3 cellular contexts compared by ENCODE assay signal in genomic region chr12:73341559-73342247, GRCh38.
TF ChIP-seq lines count a peak whose summit lies in the region.

No MANE protein-coding gene starts in this region.

TF ChIP-seq in liver, 16 proteins besides CTCF, POLR2A, EP300 and RAD21:
- peak; percentile 45 for TF ChIP-seq SP1 (IDR thresholded peaks at IDR 0.05)
- peak; percentile 26 for TF ChIP-seq MAX (IDR thresholded peaks at IDR 0.05)
- no peak for TF ChIP-seq NR2F2 (IDR thresholded peaks at IDR 0.05)
- TF ChIP-seq EGR1 (IDR thresholded peaks at IDR 0.05; ENCODE audit: low read depth in 2 of 2), result no peak
- TF ChIP-seq JUND (IDR thresholded peaks at IDR 0.05), result peak in 1 of 2 donors; percentile 50
- TF ChIP-seq YY1 (IDR thresholded peaks at IDR 0.05), result peak; percentile 60
- no peak for TF ChIP-seq TAF1 (conservative IDR thresholded peaks at IDR 0.05)
- peak; percentile 61 for TF ChIP-seq FOXA1 (IDR thresholded peaks at IDR 0.05)
- TF ChIP-seq FOXA2 (IDR thresholded peaks at IDR 0.05), result peak; percentile 78
- peak; percentile 43 for TF ChIP-seq REST (IDR thresholded peaks at IDR 0.05)
- TF ChIP-seq ATF3 (IDR thresholded peaks at IDR 0.05), result no peak
- peak; percentile 46 to 71 for TF ChIP-seq HNF4A (conservative IDR thresholded peaks at IDR 0.05)
- TF ChIP-seq RXRA (IDR thresholded peaks at IDR 0.05), result peak; percentile 58 to 78
- TF ChIP-seq GABPA (IDR thresholded peaks at IDR 0.05 in 1 of 2, conservative IDR thresholded peaks at IDR 0.05 in 1 of 2), result no peak
- no peak for TF ChIP-seq HNF4G (IDR thresholded peaks at IDR 0.05)
- peak; percentile 59 for TF ChIP-seq ZBTB33 (IDR thresholded peaks at IDR 0.05)

TF ChIP-seq in HepG2, 621 proteins besides CTCF, POLR2A, EP300 and RAD21:
- TF ChIP-seq MYNN (CRISPR knock-in tag; IDR thresholded peaks at IDR 0.05; ENCODE audit: low read depth) (no peak), ZNF562 (CRISPR knock-in tag; IDR thresholded peaks at IDR 0.05; ENCODE audit: borderline replicate concordance) (no peak), ZBTB46 (CRISPR knock-in tag; IDR thresholded peaks at IDR 0.05; ENCODE audit: borderline replicate concordance) (no peak), PHF8 (CRISPR knock-in tag; IDR thresholded peaks at IDR 0.05) (no peak), SKIL (CRISPR knock-in tag; IDR thresholded peaks at IDR 0.05; ENCODE audit: borderline replicate concordance) (no peak), ZNF124 (CRISPR knock-in tag; IDR thresholded peaks at IDR 0.05) (no peak), ZNF451 (CRISPR knock-in tag; IDR thresholded peaks at IDR 0.05) (no peak), ZNF430 (CRISPR knock-in tag; IDR thresholded peaks at IDR 0.05) (no peak), FIP1L1 (IDR thresholded peaks at IDR 0.05; ENCODE audit: borderline replicate concordance, insufficient read depth, low read depth, low read length) (no peak), ATM (IDR thresholded peaks at IDR 0.05; ENCODE audit: borderline replicate concordance) (no peak), ZNF232 (CRISPR knock-in tag; IDR thresholded peaks at IDR 0.05; ENCODE audit: borderline replicate concordance) (no peak), ZBTB7B (CRISPR knock-in tag; IDR thresholded peaks at IDR 0.05) (no peak), ZNF678 (CRISPR knock-in tag; IDR thresholded peaks at IDR 0.05) (no peak), RFXAP (CRISPR knock-in tag; IDR thresholded peaks at IDR 0.05; ENCODE audit: borderline replicate concordance) (no peak), THAP8 (CRISPR knock-in tag; IDR thresholded peaks at IDR 0.05; ENCODE audit: borderline replicate concordance) (no peak)

TF ChIP-seq in GM23338, 12 proteins besides CTCF, POLR2A, EP300 and RAD21:
- TF ChIP-seq EZH2 (IDR thresholded peaks at IDR 0.05; ENCODE audit: low read depth, unreplicated experiment) (no peak), STAT1 (IDR thresholded peaks at IDR 0.05; ENCODE audit: unreplicated experiment) (no peak), JUNB (IDR thresholded peaks at IDR 0.05; ENCODE audit: unreplicated experiment) (no peak), NANOG (IDR thresholded peaks at IDR 0.05; ENCODE audit: borderline replicate concordance) (no peak), ZNF114 (CRISPR knock-in tag; IDR thresholded peaks at IDR 0.05) (no peak), EZH2phosphoT487 (IDR thresholded peaks at IDR 0.05; ENCODE audit: unreplicated experiment) (no peak), REST (IDR thresholded peaks at IDR 0.05; ENCODE audit: unreplicated experiment) (no peak), POLR2AphosphoS5 (IDR thresholded peaks at IDR 0.05; ENCODE audit: low read depth) (no peak)
